Comparison of ENCODE assay signal across 15 cellular contexts in genomic region chr15:41714291-41714690, GRCh38.
"Had no signal": no experiment of that assay in that cellular context is flagged by ENCODE, and none has a peak within 500 bp of the region (broad histone marks: within the 10 kb centered on the region; RNA-seq: fewer than 3 reads in every experiment).

No MANE protein-coding gene starts in this region.

- DNase-seq: cerebellar nuclear complex; cortex of kidney; kidney; natural killer cell; pancreas; spleen; stimulated activated naive B cell treated with anti-CD40 and anti-IgM and Interleukin-4, amounts not matched to agents 10 μg/mL and 1 μg/mL and 100 μg/mL, for 72 hours; transverse colon; upper lobe of right lung; uterus had no signal

- H3K36me3 ChIP-seq: uterus had no signal

- H3K4me3 ChIP-seq: hepatocyte, lung, pancreas, skin epidermis, spleen, suprapubic skin, transverse colon, upper lobe of right lung, uterus had no signal

- H3K79me2 ChIP-seq: hepatocyte had no signal

- H3K27me3 ChIP-seq: hepatocyte, pancreas, spleen, suprapubic skin, transverse colon, upper lobe of right lung, uterus had no signal

- ATAC-seq: natural killer cell; pancreas; stimulated activated naive B cell treated with anti-CD40 and anti-IgM and Interleukin-4, amounts not matched to agents 10 μg/mL and 1 μg/mL and 100 μg/mL, for 72 hours; upper lobe of right lung had no signal

- H3K4me2 ChIP-seq: hepatocyte had no signal

- H2AFZ ChIP-seq: hepatocyte had no signal

- H3K9me3 ChIP-seq: pancreas, spleen, suprapubic skin, transverse colon, upper lobe of right lung, uterus had no signal

- H3K4me1 ChIP-seq: pancreas, spleen, suprapubic skin, upper lobe of right lung, uterus had no signal

- H3K27ac ChIP-seq: hepatocyte, pancreas, skin epidermis, spleen, suprapubic skin, upper lobe of right lung, uterus had no signal

- FAIRE-seq: frontal cortex, kidney, pancreas had no signal
